Comparison of ENCODE assay signal across 8 cellular contexts in genomic region chr22:41300661-41301060, GRCh38. TPM values are rescaled to one million over a fixed set of nuclear protein-coding genes. Genes with fewer than 3 reads are reported as not detected.
DNase-seq lines count a peak whose midpoint lies in the region; ATAC-seq lines count a peak whose summit lies in the region.

No MANE protein-coding gene starts in this region.

- peak overlapping the region; percentile 74 for H3K4me3 Mint-ChIP-seq in activated CD4-positive, alpha-beta T cell treated with anti-CD3 and anti-CD28 coated beads for 36 hours
- peak overlapping the region; percentile 64 for H3K4me3 Mint-ChIP-seq in activated naive CD8-positive, alpha-beta T cell treated with anti-CD3 and anti-CD28 coated beads for 36 hours
- peak overlapping the region; percentile 78 to 82 (median 79) for H3K4me3 Mint-ChIP-seq in immature natural killer cell

- H3K36me3 ChIP-seq in subcutaneous abdominal adipose tissue (ENCODE audit: control insufficient read depth in 5 of 5, insufficient read depth in 5 of 5, low read length in 5 of 5) = no peaks in the 10 kb centered on the region

- POLR2A ChIA-PET in activated CD4-positive, alpha-beta T cell treated with anti-CD3 and anti-CD28 coated beads for 36 hours (lab: Charles Lee) = interaction anchor here (1.0 to 1.3 kb wide), 5 partner anchors 11 to 168 kb away, joined by 3 to 20 read pairs (median 3); partner anchors contain the start of genes ACO2, PHF5A and RANGAP1

- H3K36me3 Mint-ChIP-seq in activated CD4-positive, alpha-beta T cell treated with anti-CD3 and anti-CD28 coated beads for 36 hours (ENCODE audit: low read depth) = peaks cover 9% of the 10 kb centered on the region
- peaks cover 11% of the 10 kb centered on the region for H3K36me3 Mint-ChIP-seq in activated naive CD8-positive, alpha-beta T cell treated with anti-CD3 and anti-CD28 coated beads for 36 hours
- no peaks in the 10 kb centered on the region for H3K36me3 Mint-ChIP-seq in immature natural killer cell

- peak overlapping the region; percentile 76 for H3K27ac Mint-ChIP-seq in activated CD4-positive, alpha-beta T cell treated with anti-CD3 and anti-CD28 coated beads for 36 hours
- peak overlapping the region; percentile 50 for H3K27ac Mint-ChIP-seq in activated naive CD8-positive, alpha-beta T cell treated with anti-CD3 and anti-CD28 coated beads for 36 hours
- H3K27ac Mint-ChIP-seq in immature natural killer cell = peak overlapping the region; percentile 76 to 96 (median 94)

- no peaks in the 10 kb centered on the region for H3K9me3 ChIP-seq in subcutaneous abdominal adipose tissue (ENCODE audit: control insufficient read depth in 5 of 5, low read length in 5 of 5)

- no peaks in the 10 kb centered on the region for H3K27me3 Mint-ChIP-seq in activated CD4-positive, alpha-beta T cell treated with anti-CD3 and anti-CD28 coated beads for 36 hours
- H3K27me3 Mint-ChIP-seq in activated naive CD8-positive, alpha-beta T cell treated with anti-CD3 and anti-CD28 coated beads for 36 hours = no peaks in the 10 kb centered on the region
- peaks cover 0 to 3% (median 2%) of the 10 kb centered on the region in 3 donors for H3K27me3 Mint-ChIP-seq in immature natural killer cell (ENCODE audit: low read depth in 3 of 3)

- ATAC-seq in activated CD4-positive, alpha-beta T cell treated with anti-CD3 and anti-CD28 coated beads for 36 hours = no peak
- ATAC-seq in GM19455 (IDR thresholded peaks at IDR 0.05; ENCODE audit: unreplicated experiment) = no peak

- H3K27ac ChIP-seq in subcutaneous abdominal adipose tissue (ENCODE audit: low read depth, low read length) = peak overlapping the region; percentile 91

- no peaks in the 10 kb centered on the region for H3K27me3 ChIP-seq in subcutaneous abdominal adipose tissue (ENCODE audit: control insufficient read depth in 5 of 5, insufficient read depth in 4 of 5, low read length in 5 of 5)

- peaks cover 28% of the 10 kb centered on the region for H3K4me1 Mint-ChIP-seq in activated CD4-positive, alpha-beta T cell treated with anti-CD3 and anti-CD28 coated beads for 36 hours
- H3K4me1 Mint-ChIP-seq in activated naive CD8-positive, alpha-beta T cell treated with anti-CD3 and anti-CD28 coated beads for 36 hours = peaks cover 33% of the 10 kb centered on the region
- H3K4me1 Mint-ChIP-seq in immature natural killer cell = peaks cover 25 to 30% of the 10 kb centered on the region in 2 donors

- H3K9me3 Mint-ChIP-seq in activated CD4-positive, alpha-beta T cell treated with anti-CD3 and anti-CD28 coated beads for 36 hours (ENCODE audit: low read depth) = no peaks in the 10 kb centered on the region
- H3K9me3 Mint-ChIP-seq in activated naive CD8-positive, alpha-beta T cell treated with anti-CD3 and anti-CD28 coated beads for 36 hours = no peaks in the 10 kb centered on the region
- H3K9me3 Mint-ChIP-seq in immature natural killer cell = no peaks in the 10 kb centered on the region

- DNase-seq in activated CD4-positive, alpha-beta T cell treated with anti-CD3 and anti-CD28 coated beads for 36 hours = no peak
- DNase-seq in activated CD4-positive, alpha-beta T cell treated with anti-CD3 and anti-CD28 coated beads for 4 hours = no peak
- DNase-seq in activated naive CD8-positive, alpha-beta T cell treated with anti-CD3 and anti-CD28 coated beads for 36 hours = no peak
- DNase-seq in immature natural killer cell = no peak
- DNase-seq in NCI-H1694 treated with DMSO at 0.1 percent for 48 hours (lab: John Stamatoyannopoulos, UW) = no peak
- no peak for DNase-seq in NOMO-1 (lab: John Stamatoyannopoulos, UW; ENCODE audit: unreplicated experiment in 2 of 2)

- peak overlapping the region; percentile 49 to 83 (median 78) for H3K4me3 ChIP-seq in subcutaneous abdominal adipose tissue (ENCODE audit: low read depth in 1 of 5, low read length in 5 of 5)

- intact Hi-C loops in activated CD4-positive, alpha-beta T cell treated with anti-CD3 and anti-CD28 coated beads for 36 hours (cut with DNase I, micrococcal nuclease) = loop anchor here (1.0 to 5.0 kb wide), 9 partner anchors 14 to 349 kb away; partner anchors contain the start of genes RANGAP1 (in 2 of the 2), ACO2 (in 1 of the 2), DESI1 (in 1 of the 2) and PHF5A (in 1 of the 2)

- H3K4me1 ChIP-seq in subcutaneous abdominal adipose tissue (ENCODE audit: control insufficient read depth in 5 of 5, insufficient read depth in 5 of 5, low read length in 5 of 5) = peaks cover 6 to 22% (median 17%) of the 10 kb centered on the region in 5 donors

- peak overlapping the region in 4 of 5 donors; percentile 60 to 97 (median 84) for H3K9ac ChIP-seq in subcutaneous abdominal adipose tissue (ENCODE audit: low read length in 5 of 5)

- CTCF ChIA-PET in activated CD4-positive, alpha-beta T cell treated with anti-CD3 and anti-CD28 coated beads for 36 hours (lab: Charles Lee) = interaction anchor here (0.7 to 2.0 kb wide), 2 partner anchors 13 to 158 kb away, joined by 3 to 15 read pairs; partner anchors contain the start of gene RANGAP1

RNA-seq across cellular contexts. Expression of gene ZC3H7B, which starts 0.7 kb away (rescaled TPM):
- total RNA-seq in activated CD4-positive, alpha-beta T cell treated with anti-CD3 and anti-CD28 coated beads for 36 hours = 10 to 100 TPM; 41.7 to 43.4 TPM
- total RNA-seq in activated naive CD8-positive, alpha-beta T cell treated with anti-CD3 and anti-CD28 coated beads for 36 hours = 10 to 100 TPM; 58.8 to 59.9 TPM
- 1 to 10 TPM in 1 of 3 donors, under 1 TPM in 1, not detected in 1; 0.33 to 2.4 TPM for polyA plus RNA-seq in immature natural killer cell

RNA-seq across cellular contexts. Expression of gene RANGAP1, which starts 14.7 kb away (rescaled TPM):
- 100 to 1,000 TPM; 140 to 157 TPM for total RNA-seq in activated CD4-positive, alpha-beta T cell treated with anti-CD3 and anti-CD28 coated beads for 36 hours
- total RNA-seq in activated naive CD8-positive, alpha-beta T cell treated with anti-CD3 and anti-CD28 coated beads for 36 hours = 100 to 1,000 TPM; 176 to 177 TPM
- 10 to 100 TPM; 10.4 to 29.9 (median 15.6) TPM for polyA plus RNA-seq in immature natural killer cell

RNA-seq across cellular contexts. Expression of gene CHADL, which starts 59.9 kb away (rescaled TPM):
- total RNA-seq in activated CD4-positive, alpha-beta T cell treated with anti-CD3 and anti-CD28 coated beads for 36 hours = under 1 TPM; 0.11 TPM
- total RNA-seq in activated naive CD8-positive, alpha-beta T cell treated with anti-CD3 and anti-CD28 coated beads for 36 hours = under 1 TPM; 0.22 to 0.39 TPM
- under 1 TPM in 2 of 3 donors, not detected in 1; 0.32 to 0.90 TPM for polyA plus RNA-seq in immature natural killer cell
